24 cellular contexts compared by ENCODE assay signal in genomic region chr11:124923296-124923695, GRCh38. TPM values are rescaled to one million over a fixed set of nuclear protein-coding genes. Genes with fewer than 3 reads are reported as not detected.
DNase-seq lines count a peak whose midpoint lies in the region; ATAC-seq and TF ChIP-seq lines count a peak whose summit lies in the region.
"Had no signal": no experiment of that assay in that cellular context is flagged by ENCODE, and none has a peak within 500 bp of the region (broad histone marks: within the 10 kb centered on the region; RNA-seq: fewer than 3 reads in every experiment).

No MANE protein-coding gene starts in this region.

- H3K27ac Mint-ChIP-seq in activated CD4-positive, alpha-beta T cell treated with anti-CD3 and anti-CD28 coated beads, Interleukin-2, amount 10 ng/mL, durations not matched to agents 24 days and 14 days, result no peak overlapping the region
- H3K27ac Mint-ChIP-seq in CD8-positive, alpha-beta T cell, result peak overlapping the region; percentile 45
- H3K27ac Mint-ChIP-seq in activated CD8-positive, alpha-beta T cell treated with anti-CD3 and anti-CD28 coated beads, Interleukin-2, amount 10 ng/mL, durations not matched to agents 7 days and 5 days, result peak overlapping the region; percentile 69
- H3K27ac Mint-ChIP-seq in activated T-helper 2 cell treated with anti-CD3 and anti-CD28 coated beads, Interferon-gamma antibody, Interleukin-2, Interleukin-4, amounts not matched to agents 10 μg/mL and 5 μg/mL and 100 μg/mL, durations not matched to agents 14 hours and 24 hours and 36 hours, result no peak overlapping the region

- H3K4me1 ChIP-seq in CD8-positive, alpha-beta T cell (ENCODE audit: insufficient read depth, low read length), result peaks cover 28% of the 10 kb centered on the region

- peaks cover 12% of the 10 kb centered on the region for H3K27me3 Mint-ChIP-seq in activated CD4-positive, alpha-beta T cell treated with anti-CD3 and anti-CD28 coated beads, Interleukin-2, amount 10 ng/mL, durations not matched to agents 24 days and 14 days
- H3K27me3 Mint-ChIP-seq in CD8-positive, alpha-beta T cell (ENCODE audit: low read depth), result no peaks in the 10 kb centered on the region
- peaks cover 3% of the 10 kb centered on the region for H3K27me3 Mint-ChIP-seq in activated CD8-positive, alpha-beta T cell treated with anti-CD3 and anti-CD28 coated beads, Interleukin-2, amount 10 ng/mL, durations not matched to agents 7 days and 5 days (ENCODE audit: low read depth)
- peaks cover 2% of the 10 kb centered on the region for H3K27me3 Mint-ChIP-seq in activated T-helper 2 cell treated with anti-CD3 and anti-CD28 coated beads, Interferon-gamma antibody, Interleukin-2, Interleukin-4, amounts not matched to agents 10 μg/mL and 5 μg/mL and 100 μg/mL, durations not matched to agents 14 hours and 24 hours and 36 hours (ENCODE audit: low read depth)

- H3K9me3 Mint-ChIP-seq in activated CD4-positive, alpha-beta T cell treated with anti-CD3 and anti-CD28 coated beads, Interleukin-2, amount 10 ng/mL, durations not matched to agents 24 days and 14 days, result no peaks in the 10 kb centered on the region
- no peaks in the 10 kb centered on the region for H3K9me3 Mint-ChIP-seq in CD8-positive, alpha-beta T cell
- no peaks in the 10 kb centered on the region for H3K9me3 Mint-ChIP-seq in activated CD8-positive, alpha-beta T cell treated with anti-CD3 and anti-CD28 coated beads, Interleukin-2, amount 10 ng/mL, durations not matched to agents 7 days and 5 days (ENCODE audit: insufficient read depth)
- no peaks in the 10 kb centered on the region for H3K9me3 Mint-ChIP-seq in activated T-helper 2 cell treated with anti-CD3 and anti-CD28 coated beads, Interferon-gamma antibody, Interleukin-2, Interleukin-4, amounts not matched to agents 10 μg/mL and 5 μg/mL and 100 μg/mL, durations not matched to agents 14 hours and 24 hours and 36 hours

- H3K4me3 Mint-ChIP-seq in activated CD4-positive, alpha-beta T cell treated with anti-CD3 and anti-CD28 coated beads, Interleukin-2, amount 10 ng/mL, durations not matched to agents 24 days and 14 days, result no peak overlapping the region
- peak overlapping the region; percentile 52 for H3K4me3 Mint-ChIP-seq in CD8-positive, alpha-beta T cell
- H3K4me3 Mint-ChIP-seq in activated CD8-positive, alpha-beta T cell treated with anti-CD3 and anti-CD28 coated beads, Interleukin-2, amount 10 ng/mL, durations not matched to agents 7 days and 5 days, result no peak overlapping the region
- no peak overlapping the region for H3K4me3 Mint-ChIP-seq in activated T-helper 2 cell treated with anti-CD3 and anti-CD28 coated beads, Interferon-gamma antibody, Interleukin-2, Interleukin-4, amounts not matched to agents 10 μg/mL and 5 μg/mL and 100 μg/mL, durations not matched to agents 14 hours and 24 hours and 36 hours (ENCODE audit: low read depth)
- H3K4me3 Mint-ChIP-seq: CD14-positive monocyte had no signal

- POLR2A ChIA-PET in CD8-positive, alpha-beta T cell (lab: Charles Lee), result interaction anchor here (3.4 kb wide), 1 partner anchor 31 kb away, joined by 14 read pairs; the partner anchor contains the start of gene CCDC15
- POLR2A ChIA-PET in activated CD8-positive, alpha-beta T cell treated with anti-CD3 and anti-CD28 coated beads, Interleukin-2, amount 10 ng/mL, durations not matched to agents 7 days and 5 days (lab: Charles Lee), result interaction anchor here (1.2 to 2.0 kb wide), 2 partner anchors 27 to 30 kb away, joined by 3 to 14 read pairs; partner anchors contain the start of gene CCDC15

- CTCF ChIA-PET in CD8-positive, alpha-beta T cell (lab: Charles Lee), result interaction anchor here (0.5 to 2.5 kb wide), 4 partner anchors 12 to 218 kb away, joined by 3 to 9 read pairs (median 4); no protein-coding TSS in a partner anchor
- CTCF ChIA-PET in activated CD8-positive, alpha-beta T cell treated with anti-CD3 and anti-CD28 coated beads, Interleukin-2, amount 10 ng/mL, durations not matched to agents 7 days and 5 days (lab: Charles Lee), result interaction anchor here (1.2 to 2.1 kb wide), 6 partner anchors 12 to 219 kb away, joined by 3 to 11 read pairs (median 6); partner anchors contain the start of genes CCDC15 and HEPACAM

- peaks cover 2% of the 10 kb centered on the region for H3K36me3 Mint-ChIP-seq in activated CD4-positive, alpha-beta T cell treated with anti-CD3 and anti-CD28 coated beads, Interleukin-2, amount 10 ng/mL, durations not matched to agents 24 days and 14 days (ENCODE audit: low read depth)
- H3K36me3 Mint-ChIP-seq in CD8-positive, alpha-beta T cell, result peaks cover 2% of the 10 kb centered on the region
- peaks cover 1% of the 10 kb centered on the region for H3K36me3 Mint-ChIP-seq in activated CD8-positive, alpha-beta T cell treated with anti-CD3 and anti-CD28 coated beads, Interleukin-2, amount 10 ng/mL, durations not matched to agents 7 days and 5 days (ENCODE audit: low read depth)
- H3K36me3 Mint-ChIP-seq in activated T-helper 2 cell treated with anti-CD3 and anti-CD28 coated beads, Interferon-gamma antibody, Interleukin-2, Interleukin-4, amounts not matched to agents 10 μg/mL and 5 μg/mL and 100 μg/mL, durations not matched to agents 14 hours and 24 hours and 36 hours (ENCODE audit: low read depth), result no peaks in the 10 kb centered on the region
- H3K36me3 Mint-ChIP-seq: CD14-positive monocyte had no signal

- peak; percentile 64 for DNase-seq in activated CD4-positive, alpha-beta T cell treated with anti-CD3 and anti-CD28 coated beads, Interleukin-2, amount 10 ng/mL, durations not matched to agents 24 days and 14 days
- no peak for DNase-seq in activated CD4-positive, alpha-beta T cell treated with anti-CD3 and anti-CD28 coated beads, Interleukin-2, amount 50 U/mL, for 4 hours
- DNase-seq in CD8-positive, alpha-beta T cell, result peak in 2 of 7 experiments; percentile 15 to 39
- DNase-seq in activated CD8-positive, alpha-beta T cell treated with anti-CD3 and anti-CD28 coated beads, Interleukin-2, amount 10 ng/mL, durations not matched to agents 7 days and 5 days, result peak; percentile 46
- no peak for DNase-seq in activated T-helper 2 cell treated with anti-CD3 and anti-CD28 coated beads, Interferon-gamma antibody, Interleukin-2, Interleukin-4, amounts not matched to agents 10 μg/mL and 5 μg/mL and 100 μg/mL, durations not matched to agents 14 hours and 24 hours and 36 hours (ENCODE audit: low spot score)
- DNase-seq in GOT3 (lab: John Stamatoyannopoulos, UW) (no peak), DMS 273 treated with DMSO at 0.1 percent for 48 hours (lab: John Stamatoyannopoulos, UW) (no peak)
- DNase-seq: 8988T, COR-L47, GDM1, GM23248, KBM-7, NCI-H1417, NCI-H187, NCI-H2227 treated with DMSO at 0.1 percent for 48 hours, NCI-H510A treated with DMSO at 0.1 percent for 48 hours, NCI-H774 had no signal

- intact Hi-C loops in activated CD4-positive, alpha-beta T cell treated with anti-CD3 and anti-CD28 coated beads, Interleukin-2, amount 10 ng/mL, durations not matched to agents 24 days and 14 days (cut with micrococcal nuclease), result no loop called here
- intact Hi-C loops in CD8-positive, alpha-beta T cell (cut with DNase I, micrococcal nuclease), result no loop called here
- intact Hi-C loops in activated T-helper 2 cell treated with anti-CD3 and anti-CD28 coated beads, Interferon-gamma antibody, Interleukin-2, Interleukin-4, amounts not matched to agents 10 μg/mL and 5 μg/mL and 100 μg/mL, durations not matched to agents 14 hours and 24 hours and 36 hours (cut with micrococcal nuclease), result no loop called here

- no peaks in the 10 kb centered on the region for H3K27me3 ChIP-seq in CD8-positive, alpha-beta T cell (ENCODE audit: insufficient read depth, low read length)
- no peaks in the 10 kb centered on the region for H3K27me3 ChIP-seq in layer of hippocampus (ENCODE audit: control insufficient read depth, insufficient read depth, low read length)

- H3K4me1 Mint-ChIP-seq in activated CD4-positive, alpha-beta T cell treated with anti-CD3 and anti-CD28 coated beads, Interleukin-2, amount 10 ng/mL, durations not matched to agents 24 days and 14 days, result peaks cover 11% of the 10 kb centered on the region
- peaks cover 27% of the 10 kb centered on the region for H3K4me1 Mint-ChIP-seq in CD8-positive, alpha-beta T cell (ENCODE audit: low read depth)
- H3K4me1 Mint-ChIP-seq in activated CD8-positive, alpha-beta T cell treated with anti-CD3 and anti-CD28 coated beads, Interleukin-2, amount 10 ng/mL, durations not matched to agents 7 days and 5 days (ENCODE audit: low read depth), result peaks cover 29% of the 10 kb centered on the region
- peaks cover 10% of the 10 kb centered on the region for H3K4me1 Mint-ChIP-seq in activated T-helper 2 cell treated with anti-CD3 and anti-CD28 coated beads, Interferon-gamma antibody, Interleukin-2, Interleukin-4, amounts not matched to agents 10 μg/mL and 5 μg/mL and 100 μg/mL, durations not matched to agents 14 hours and 24 hours and 36 hours (ENCODE audit: low read depth)

- no peak for TF ChIP-seq CTCF in CD8-positive, alpha-beta T cell (IDR thresholded peaks at IDR 0.05)

- H3K4me3 ChIP-seq in CD8-positive, alpha-beta T cell (ENCODE audit: low read depth, low read length), result no peak overlapping the region
- H3K4me3 ChIP-seq: GM23248 had no signal

- no peak overlapping the region for H3K27ac ChIP-seq in CD8-positive, alpha-beta T cell (ENCODE audit: low read depth, low read length)
- peak overlapping the region; percentile 3 for H3K27ac ChIP-seq in layer of hippocampus (ENCODE audit: low read depth, low read length)
- H3K27ac ChIP-seq: GM23248 had no signal

- ATAC-seq in CD8-positive, alpha-beta T cell, result peak; percentile 30
- peak; percentile 63 for ATAC-seq in activated CD8-positive, alpha-beta T cell treated with anti-CD3 and anti-CD28 coated beads, Interleukin-2, amount 10 ng/mL, durations not matched to agents 7 days and 5 days
- ATAC-seq: HCT116, Right ventricle myocardium inferior had no signal

- no peaks in the 10 kb centered on the region for H3K36me3 ChIP-seq in CD8-positive, alpha-beta T cell (ENCODE audit: insufficient read depth, low read length)

- no peaks in the 10 kb centered on the region for H3K9me3 ChIP-seq in CD8-positive, alpha-beta T cell (ENCODE audit: low read length)

RNA-seq across cellular contexts. Expression of gene HEPN1, which starts 4.2 kb away (rescaled TPM):
- not detected in 2 replicates for total RNA-seq in activated CD4-positive, alpha-beta T cell treated with anti-CD3 and anti-CD28 coated beads, Interleukin-2, amount 10 ng/mL, durations not matched to agents 24 days and 14 days
- not detected for total RNA-seq in CD8-positive, alpha-beta T cell
- not detected for total RNA-seq in activated CD8-positive, alpha-beta T cell treated with anti-CD3 and anti-CD28 coated beads, Interleukin-2, amount 10 ng/mL, durations not matched to agents 7 days and 5 days
- not detected in 2 replicates for total RNA-seq in activated T-helper 2 cell treated with anti-CD3 and anti-CD28 coated beads, Interferon-gamma antibody, Interleukin-2, Interleukin-4, amounts not matched to agents 10 μg/mL and 5 μg/mL and 100 μg/mL, durations not matched to agents 14 hours and 24 hours and 36 hours
- total RNA-seq: Daoy, GM23248, M059J, OCI-LY7, Right ventricle myocardium inferior had no signal

RNA-seq across cellular contexts. Expression of gene HEPACAM, which starts 12.6 kb away (rescaled TPM):
- total RNA-seq in activated CD4-positive, alpha-beta T cell treated with anti-CD3 and anti-CD28 coated beads, Interleukin-2, amount 10 ng/mL, durations not matched to agents 24 days and 14 days, result not detected in 2 replicates
- total RNA-seq in CD8-positive, alpha-beta T cell, result not detected
- not detected for total RNA-seq in activated CD8-positive, alpha-beta T cell treated with anti-CD3 and anti-CD28 coated beads, Interleukin-2, amount 10 ng/mL, durations not matched to agents 7 days and 5 days
- total RNA-seq in activated T-helper 2 cell treated with anti-CD3 and anti-CD28 coated beads, Interferon-gamma antibody, Interleukin-2, Interleukin-4, amounts not matched to agents 10 μg/mL and 5 μg/mL and 100 μg/mL, durations not matched to agents 14 hours and 24 hours and 36 hours, result not detected in 2 replicates
- total RNA-seq: Daoy, GM23248, M059J, OCI-LY7 had no signal

RNA-seq across cellular contexts. Expression of gene ROBO4, which starts 25.6 kb away (rescaled TPM):
- total RNA-seq in activated CD4-positive, alpha-beta T cell treated with anti-CD3 and anti-CD28 coated beads, Interleukin-2, amount 10 ng/mL, durations not matched to agents 24 days and 14 days, result not detected in 2 replicates
- total RNA-seq in CD8-positive, alpha-beta T cell, result not detected
- under 1 TPM in 1 of 2 experiments, not detected in 1; 0.05 TPM for total RNA-seq in activated CD8-positive, alpha-beta T cell treated with anti-CD3 and anti-CD28 coated beads, Interleukin-2, amount 10 ng/mL, durations not matched to agents 7 days and 5 days
- not detected in 2 replicates for total RNA-seq in activated T-helper 2 cell treated with anti-CD3 and anti-CD28 coated beads, Interferon-gamma antibody, Interleukin-2, Interleukin-4, amounts not matched to agents 10 μg/mL and 5 μg/mL and 100 μg/mL, durations not matched to agents 14 hours and 24 hours and 36 hours
- total RNA-seq: OCI-LY7 had no signal

RNA-seq across cellular contexts. Expression of gene CCDC15, which starts 30.7 kb away (rescaled TPM):
- total RNA-seq in activated CD4-positive, alpha-beta T cell treated with anti-CD3 and anti-CD28 coated beads, Interleukin-2, amount 10 ng/mL, durations not matched to agents 24 days and 14 days, result 4.1 and 4.5 TPM in 2 replicates
- total RNA-seq in CD8-positive, alpha-beta T cell, result under 1 TPM; 0.56 to 0.57 TPM
- total RNA-seq in activated CD8-positive, alpha-beta T cell treated with anti-CD3 and anti-CD28 coated beads, Interleukin-2, amount 10 ng/mL, durations not matched to agents 7 days and 5 days, result 1 to 10 TPM; 7.7 to 8.8 TPM
- 3.6 and 3.7 TPM in 2 replicates for total RNA-seq in activated T-helper 2 cell treated with anti-CD3 and anti-CD28 coated beads, Interferon-gamma antibody, Interleukin-2, Interleukin-4, amounts not matched to agents 10 μg/mL and 5 μg/mL and 100 μg/mL, durations not matched to agents 14 hours and 24 hours and 36 hours

RNA-seq across cellular contexts. Expression of gene ROBO3, which starts 58.1 kb away (rescaled TPM):
- total RNA-seq in activated CD4-positive, alpha-beta T cell treated with anti-CD3 and anti-CD28 coated beads, Interleukin-2, amount 10 ng/mL, durations not matched to agents 24 days and 14 days, result 6.5 and 7.7 TPM in 2 replicates
- total RNA-seq in CD8-positive, alpha-beta T cell, result 10 to 100 TPM; 19.8 to 20.8 TPM
- total RNA-seq in activated CD8-positive, alpha-beta T cell treated with anti-CD3 and anti-CD28 coated beads, Interleukin-2, amount 10 ng/mL, durations not matched to agents 7 days and 5 days, result 10 to 100 TPM in 1 of 2 experiments, 1 to 10 TPM in 1; 9.4 to 10.5 TPM
- 9.0 and 10.6 TPM in 2 replicates for total RNA-seq in activated T-helper 2 cell treated with anti-CD3 and anti-CD28 coated beads, Interferon-gamma antibody, Interleukin-2, Interleukin-4, amounts not matched to agents 10 μg/mL and 5 μg/mL and 100 μg/mL, durations not matched to agents 14 hours and 24 hours and 36 hours

Comparison
In these comparisons a context has a peak if more than half of its experiments do, and no peak if none do; other contexts are left out.
1. DNase-seq: peak in activated CD4-positive, alpha-beta T cell treated with anti-CD3 and anti-CD28 coated beads, Interleukin-2, amount 10 ng/mL, durations not matched to agents 24 days and 14 days (single experiment) and activated CD8-positive, alpha-beta T cell treated with anti-CD3 and anti-CD28 coated beads, Interleukin-2, amount 10 ng/mL, durations not matched to agents 7 days and 5 days (single experiment); none in activated CD4-positive, alpha-beta T cell treated with anti-CD3 and anti-CD28 coated beads, Interleukin-2, amount 50 U/mL, for 4 hours (0 of 2), activated T-helper 2 cell treated with anti-CD3 and anti-CD28 coated beads, Interferon-gamma antibody, Interleukin-2, Interleukin-4, amounts not matched to agents 10 μg/mL and 5 μg/mL and 100 μg/mL, durations not matched to agents 14 hours and 24 hours and 36 hours (single experiment), GOT3 (single experiment) and DMS 273 treated with DMSO at 0.1 percent for 48 hours (single experiment).
2. H3K27ac Mint-ChIP-seq: peak in CD8-positive, alpha-beta T cell (single experiment) and activated CD8-positive, alpha-beta T cell treated with anti-CD3 and anti-CD28 coated beads, Interleukin-2, amount 10 ng/mL, durations not matched to agents 7 days and 5 days (single experiment); none in activated CD4-positive, alpha-beta T cell treated with anti-CD3 and anti-CD28 coated beads, Interleukin-2, amount 10 ng/mL, durations not matched to agents 24 days and 14 days (single experiment) and activated T-helper 2 cell treated with anti-CD3 and anti-CD28 coated beads, Interferon-gamma antibody, Interleukin-2, Interleukin-4, amounts not matched to agents 10 μg/mL and 5 μg/mL and 100 μg/mL, durations not matched to agents 14 hours and 24 hours and 36 hours (single experiment).